ENCODE assay signal across 1 cellular context in the genomic region with DNA sequence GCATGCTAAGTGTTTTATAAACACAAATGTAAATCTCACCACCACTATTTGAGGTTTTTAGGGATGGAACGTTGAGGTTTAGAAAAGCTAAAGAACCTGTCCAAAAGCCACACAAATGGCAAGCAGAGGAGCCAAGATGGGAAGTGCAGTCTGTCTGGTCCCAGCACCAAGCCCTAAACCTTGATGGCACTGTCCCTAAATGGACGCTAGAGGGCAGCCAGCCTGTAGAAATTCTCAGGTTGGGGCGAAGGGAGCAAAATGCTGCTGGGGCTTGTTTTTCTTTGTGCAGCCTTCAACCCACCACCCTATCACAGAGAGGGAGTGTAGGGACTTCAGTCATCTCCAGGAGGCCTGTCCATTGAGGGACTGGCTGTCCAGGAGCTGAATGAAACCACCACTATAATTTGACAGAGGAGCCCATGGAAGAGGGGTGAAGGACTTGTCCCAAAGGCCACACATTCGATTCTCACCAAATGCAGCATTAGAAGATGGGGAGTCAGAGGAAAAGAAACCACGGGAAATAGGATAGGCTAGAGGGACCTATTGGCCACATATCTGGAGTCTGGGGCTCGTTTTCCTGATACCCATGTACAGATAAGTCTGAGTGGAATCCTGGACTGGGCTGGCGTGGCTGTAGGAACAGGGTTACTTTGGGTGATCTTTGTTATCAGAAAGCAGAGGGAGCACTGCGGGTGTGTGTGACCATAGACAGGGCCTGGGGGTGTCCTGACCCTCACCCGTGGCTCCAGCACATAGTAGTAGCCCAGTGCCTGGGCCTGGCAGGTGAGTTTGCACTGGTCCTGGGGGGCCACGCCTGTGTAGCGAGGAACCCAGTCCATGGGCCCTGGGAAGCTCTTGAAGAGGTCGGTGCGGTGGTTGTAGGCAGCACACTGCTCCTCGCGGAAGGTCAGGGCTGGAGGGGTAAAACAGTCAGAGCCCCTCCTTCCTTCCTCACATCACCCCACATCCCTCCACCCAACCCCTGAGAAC.
A peak's percentile ranks its signal among the peaks of the same experiment; 100 is the strongest.
TF ChIP-seq lines count a peak whose summit lies in the region.

No MANE protein-coding gene starts in this region.

TF ChIP-seq in K562, 482 proteins besides CTCF, POLR2A, EP300 and RAD21 (continued from another document and continues in another):
- TF ChIP-seq MITF (IDR thresholded peaks at IDR 0.05) = no peak
- TF ChIP-seq SMC3 (conservative IDR thresholded peaks at IDR 0.05; ENCODE audit: insufficient read depth, low read depth, low read length) = peak; percentile 88
- no peak for TF ChIP-seq ZNF282 (CRISPR knock-in tag; IDR thresholded peaks at IDR 0.05)
- TF ChIP-seq CBX2 (IDR thresholded peaks at IDR 0.05; ENCODE audit: insufficient read depth, low read length, poor library complexity, severe bottlenecking) = no peak
- TF ChIP-seq ETS2 (tag; IDR thresholded peaks at IDR 0.05; ENCODE audit: borderline replicate concordance, poor library complexity, severe bottlenecking) = no peak
- TF ChIP-seq KLF16 (IDR thresholded peaks at IDR 0.05) = 0 out of 2 replicates have a peak, but pooled peaks have one; percentile 30
- TF ChIP-seq ZNF41 (CRISPR knock-in tag; conservative IDR thresholded peaks at IDR 0.05) = no peak
- no peak for TF ChIP-seq FOXJ2 (tag; IDR thresholded peaks at IDR 0.05)
- TF ChIP-seq, protein P1, sequence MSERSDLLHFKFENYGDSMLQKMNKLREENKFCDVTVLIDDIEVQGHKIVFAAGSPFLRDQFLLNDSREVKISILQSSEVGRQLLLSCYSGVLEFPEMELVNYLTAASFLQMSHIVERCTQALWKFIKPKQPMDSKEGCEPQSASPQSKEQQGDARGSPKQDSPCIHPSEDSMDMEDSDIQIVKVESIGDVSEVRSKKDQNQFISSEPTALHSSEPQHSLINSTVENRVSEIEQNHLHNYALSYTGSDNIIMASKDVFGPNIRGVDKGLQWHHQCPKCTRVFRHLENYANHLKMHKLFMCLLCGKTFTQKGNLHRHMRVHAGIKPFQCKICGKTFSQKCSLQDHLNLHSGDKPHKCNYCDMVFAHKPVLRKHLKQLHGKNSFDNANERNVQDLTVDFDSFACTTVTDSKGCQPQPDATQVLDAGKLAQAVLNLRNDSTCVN (CRISPR knock-in tag; IDR thresholded peaks at IDR 0.05) = no peak
- TF ChIP-seq NR0B1 (IDR thresholded peaks at IDR 0.05; ENCODE audit: partially characterized antibody) = no peak
- TF ChIP-seq, protein P2, sequence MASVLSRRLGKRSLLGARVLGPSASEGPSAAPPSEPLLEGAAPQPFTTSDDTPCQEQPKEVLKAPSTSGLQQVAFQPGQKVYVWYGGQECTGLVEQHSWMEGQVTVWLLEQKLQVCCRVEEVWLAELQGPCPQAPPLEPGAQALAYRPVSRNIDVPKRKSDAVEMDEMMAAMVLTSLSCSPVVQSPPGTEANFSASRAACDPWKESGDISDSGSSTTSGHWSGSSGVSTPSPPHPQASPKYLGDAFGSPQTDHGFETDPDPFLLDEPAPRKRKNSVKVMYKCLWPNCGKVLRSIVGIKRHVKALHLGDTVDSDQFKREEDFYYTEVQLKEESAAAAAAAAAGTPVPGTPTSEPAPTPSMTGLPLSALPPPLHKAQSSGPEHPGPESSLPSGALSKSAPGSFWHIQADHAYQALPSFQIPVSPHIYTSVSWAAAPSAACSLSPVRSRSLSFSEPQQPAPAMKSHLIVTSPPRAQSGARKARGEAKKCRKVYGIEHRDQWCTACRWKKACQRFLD (CRISPR knock-in tag; IDR thresholded peaks at IDR 0.05) = no peak
- no peak for TF ChIP-seq ZNF277 (CRISPR knock-in tag; IDR thresholded peaks at IDR 0.05; ENCODE audit: borderline replicate concordance)
- TF ChIP-seq NUFIP1 (IDR thresholded peaks at IDR 0.05; ENCODE audit: partially characterized antibody) = no peak
- no peak for TF ChIP-seq OTX1 (CRISPR knock-in tag; IDR thresholded peaks at IDR 0.05)
- peak in 1 of 2 experiments; percentile 36; a peak in 1 of 4 replicates for TF ChIP-seq TBL1XR1 (IDR thresholded peaks at IDR 0.05; ENCODE audit: low read length in 2 of 2)
- no peak for TF ChIP-seq ZNF584 (CRISPR knock-in tag; IDR thresholded peaks at IDR 0.05; ENCODE audit: low read depth)
- no peak for TF ChIP-seq HDAC3 (IDR thresholded peaks at IDR 0.05; ENCODE audit: borderline replicate concordance, partially characterized antibody)
- TF ChIP-seq, protein P3, sequence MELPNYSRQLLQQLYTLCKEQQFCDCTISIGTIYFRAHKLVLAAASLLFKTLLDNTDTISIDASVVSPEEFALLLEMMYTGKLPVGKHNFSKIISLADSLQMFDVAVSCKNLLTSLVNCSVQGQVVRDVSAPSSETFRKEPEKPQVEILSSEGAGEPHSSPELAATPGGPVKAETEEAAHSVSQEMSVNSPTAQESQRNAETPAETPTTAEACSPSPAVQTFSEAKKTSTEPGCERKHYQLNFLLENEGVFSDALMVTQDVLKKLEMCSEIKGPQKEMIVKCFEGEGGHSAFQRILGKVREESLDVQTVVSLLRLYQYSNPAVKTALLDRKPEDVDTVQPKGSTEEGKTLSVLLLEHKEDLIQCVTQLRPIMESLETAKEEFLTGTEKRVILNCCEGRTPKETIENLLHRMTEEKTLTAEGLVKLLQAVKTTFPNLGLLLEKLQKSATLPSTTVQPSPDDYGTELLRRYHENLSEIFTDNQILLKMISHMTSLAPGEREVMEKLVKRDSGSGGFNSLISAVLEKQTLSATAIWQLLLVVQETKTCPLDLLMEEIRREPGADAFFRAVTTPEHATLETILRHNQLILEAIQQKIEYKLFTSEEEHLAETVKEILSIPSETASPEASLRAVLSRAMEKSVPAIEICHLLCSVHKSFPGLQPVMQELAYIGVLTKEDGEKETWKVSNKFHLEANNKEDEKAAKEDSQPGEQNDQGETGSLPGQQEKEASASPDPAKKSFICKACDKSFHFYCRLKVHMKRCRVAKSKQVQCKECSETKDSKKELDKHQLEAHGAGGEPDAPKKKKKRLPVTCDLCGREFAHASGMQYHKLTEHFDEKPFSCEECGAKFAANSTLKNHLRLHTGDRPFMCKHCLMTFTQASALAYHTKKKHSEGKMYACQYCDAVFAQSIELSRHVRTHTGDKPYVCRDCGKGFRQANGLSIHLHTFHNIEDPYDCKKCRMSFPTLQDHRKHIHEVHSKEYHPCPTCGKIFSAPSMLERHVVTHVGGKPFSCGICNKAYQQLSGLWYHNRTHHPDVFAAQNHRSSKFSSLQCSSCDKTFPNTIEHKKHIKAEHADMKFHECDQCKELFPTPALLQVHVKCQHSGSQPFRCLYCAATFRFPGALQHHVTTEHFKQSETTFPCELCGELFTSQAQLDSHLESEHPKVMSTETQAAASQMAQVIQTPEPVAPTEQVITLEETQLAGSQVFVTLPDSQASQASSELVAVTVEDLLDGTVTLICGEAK (IDR thresholded peaks at IDR 0.05) = no peak
- TF ChIP-seq, protein P3 (CRISPR knock-in tag; IDR thresholded peaks at IDR 0.05) = no peak
- no peak for TF ChIP-seq ZNF23 (CRISPR knock-in tag; IDR thresholded peaks at IDR 0.05)
- TF ChIP-seq ARID2 (IDR thresholded peaks at IDR 0.05) = no peak
- TF ChIP-seq FOXA1 (IDR thresholded peaks at IDR 0.05; ENCODE audit: borderline replicate concordance) = no peak
- TF ChIP-seq ESRRB (CRISPR knock-in tag; IDR thresholded peaks at IDR 0.05; ENCODE audit: borderline replicate concordance) = no peak
- TF ChIP-seq RNF2 (IDR thresholded peaks at IDR 0.05) = no peak
- no peak for TF ChIP-seq GABPB1 (CRISPR knock-in tag; IDR thresholded peaks at IDR 0.05)
- no peak for TF ChIP-seq ATF2 (CRISPR knock-in tag; IDR thresholded peaks at IDR 0.05)
- no peak for TF ChIP-seq RBM17 (IDR thresholded peaks at IDR 0.05; ENCODE audit: borderline replicate concordance, low read depth, low read length)
- TF ChIP-seq, protein P4, sequence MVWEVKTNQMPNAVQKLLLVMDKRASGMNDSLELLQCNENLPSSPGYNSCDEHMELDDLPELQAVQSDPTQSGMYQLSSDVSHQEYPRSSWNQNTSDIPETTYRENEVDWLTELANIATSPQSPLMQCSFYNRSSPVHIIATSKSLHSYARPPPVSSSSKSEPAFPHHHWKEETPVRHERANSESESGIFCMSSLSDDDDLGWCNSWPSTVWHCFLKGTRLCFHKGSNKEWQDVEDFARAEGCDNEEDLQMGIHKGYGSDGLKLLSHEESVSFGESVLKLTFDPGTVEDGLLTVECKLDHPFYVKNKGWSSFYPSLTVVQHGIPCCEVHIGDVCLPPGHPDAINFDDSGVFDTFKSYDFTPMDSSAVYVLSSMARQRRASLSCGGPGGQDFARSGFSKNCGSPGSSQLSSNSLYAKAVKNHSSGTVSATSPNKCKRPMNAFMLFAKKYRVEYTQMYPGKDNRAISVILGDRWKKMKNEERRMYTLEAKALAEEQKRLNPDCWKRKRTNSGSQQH (CRISPR knock-in tag; IDR thresholded peaks at IDR 0.05) = no peak
